ENCODE assay signal across 11 cellular contexts in genomic region chr7:5687936-5688673, GRCh38.
DNase-seq lines count a peak whose midpoint lies in the region; ATAC-seq and TF ChIP-seq lines count a peak whose summit lies in the region.
"Had no signal": no experiment of that assay in that cellular context is flagged by ENCODE, and none has a peak within 500 bp of the region (broad histone marks: within the 10 kb centered on the region; RNA-seq: fewer than 3 reads in every experiment).

No MANE protein-coding gene starts in this region.

- in situ Hi-C loops in brain microvascular endothelial cell (cut with HindIII; ENCODE audit: low pct_ligation_motif_present, low sequenced_read_pairs), result no loop called here

- H3K9ac ChIP-seq in subcutaneous abdominal adipose tissue (ENCODE audit: low read length in 5 of 5), result peak overlapping the region in 2 of 5 donors; percentile 44 to 58

- peak overlapping the region; percentile 98 for H3K27ac Mint-ChIP-seq in activated T-cell treated with anti-CD3 and anti-CD28 coated beads, Interleukin-2, amount 50 U/mL, for 24 hours
- peak overlapping the region; percentile 76 for H3K27ac Mint-ChIP-seq in activated T-helper 2 cell treated with anti-CD3 and anti-CD28 coated beads, Interferon-gamma antibody, Interleukin-2, Interleukin-4, amounts not matched to agents 10 μg/mL and 5 μg/mL and 100 μg/mL, durations not matched to agents 14 hours and 24 hours and 36 hours

- H3K4me3 ChIP-seq in left lung (no peak overlapping the region), subcutaneous abdominal adipose tissue (ENCODE audit: low read depth in 1 of 5, low read length in 5 of 5) (no peak overlapping the region), brain microvascular endothelial cell (ENCODE audit: low read depth, low read length) (no peak overlapping the region)

- H3K36me3 ChIP-seq in left lung (peaks cover 0 to 22% of the 10 kb centered on the region in 2 donors), subcutaneous abdominal adipose tissue (ENCODE audit: control insufficient read depth in 5 of 5, insufficient read depth in 5 of 5, low read length in 5 of 5) (peaks cover 0 to 18% (median 10%) of the 10 kb centered on the region in 5 donors), brain microvascular endothelial cell (replicated peaks) (peaks cover 22% of the 10 kb centered on the region)

- TF ChIP-seq CTCF in left lung (IDR thresholded peaks at IDR 0.05), result no peak
- no peak for TF ChIP-seq CTCF in brain microvascular endothelial cell (IDR thresholded peaks at IDR 0.05; ENCODE audit: low read depth, low read length, missing control alignments)

- intact Hi-C loops in activated T-helper 2 cell treated with anti-CD3 and anti-CD28 coated beads, Interferon-gamma antibody, Interleukin-2, Interleukin-4, amounts not matched to agents 10 μg/mL and 5 μg/mL and 100 μg/mL, durations not matched to agents 14 hours and 24 hours and 36 hours (cut with micrococcal nuclease), result no loop called here
- intact Hi-C loops in left lung (cut with DNase I), result no loop called here

- H3K27ac ChIP-seq in left lung (peak overlapping the region; percentile 85 to 89), subcutaneous abdominal adipose tissue (ENCODE audit: low read depth, low read length) (peak overlapping the region; percentile 99), brain microvascular endothelial cell (no peak overlapping the region)

- H3K9me3 ChIP-seq in left lung (no peaks in the 10 kb centered on the region), subcutaneous abdominal adipose tissue (ENCODE audit: control insufficient read depth in 5 of 5, low read length in 5 of 5) (no peaks in the 10 kb centered on the region)

- H3K27me3 ChIP-seq in left lung (no peaks in the 10 kb centered on the region), subcutaneous abdominal adipose tissue (ENCODE audit: control insufficient read depth in 5 of 5, insufficient read depth in 4 of 5, low read length in 5 of 5) (peaks cover 0 to 3% (median 0%) of the 10 kb centered on the region in 5 donors), brain microvascular endothelial cell (replicated peaks) (no peaks in the 10 kb centered on the region)

- peaks cover 52 to 68% of the 10 kb centered on the region in 2 donors for H3K4me1 ChIP-seq in left lung
- H3K4me1 ChIP-seq in subcutaneous abdominal adipose tissue (ENCODE audit: control insufficient read depth in 5 of 5, insufficient read depth in 5 of 5, low read length in 5 of 5), result peaks cover 31 to 66% (median 60%) of the 10 kb centered on the region in 5 donors

- DNase-seq in activated T-cell treated with anti-CD3 and anti-CD28 coated beads, Interleukin-2, amount 50 U/mL, for 24 hours, result no peak
- DNase-seq in activated T-cell treated with anti-CD3 and anti-CD28 coated beads, Interleukin-2, amount 50 U/mL, for 1 hour, result no peak
- no peak for DNase-seq in activated T-helper 2 cell treated with anti-CD3 and anti-CD28 coated beads, Interferon-gamma antibody, Interleukin-2, Interleukin-4, amounts not matched to agents 10 μg/mL and 5 μg/mL and 100 μg/mL, durations not matched to agents 14 hours and 24 hours and 36 hours (ENCODE audit: low spot score)
- DNase-seq in left lung (no peak), NCI-H526 (lab: John Stamatoyannopoulos, UW) (no peak), HT-29 (ENCODE audit: low spot score) (no peak), brain microvascular endothelial cell (no peak)
- DNase-seq: H9, midbrain, NCI-H510A had no signal

- peak overlapping the region; percentile 70 for H3K4me3 Mint-ChIP-seq in activated T-cell treated with anti-CD3 and anti-CD28 coated beads, Interleukin-2, amount 50 U/mL, for 24 hours
- H3K4me3 Mint-ChIP-seq in activated T-helper 2 cell treated with anti-CD3 and anti-CD28 coated beads, Interferon-gamma antibody, Interleukin-2, Interleukin-4, amounts not matched to agents 10 μg/mL and 5 μg/mL and 100 μg/mL, durations not matched to agents 14 hours and 24 hours and 36 hours (ENCODE audit: low read depth), result peak overlapping the region; percentile 20
- H3K4me3 Mint-ChIP-seq: H9 had no signal

- H3K27me3 Mint-ChIP-seq in activated T-cell treated with anti-CD3 and anti-CD28 coated beads, Interleukin-2, amount 50 U/mL, for 24 hours, result no peaks in the 10 kb centered on the region
- H3K27me3 Mint-ChIP-seq in activated T-helper 2 cell treated with anti-CD3 and anti-CD28 coated beads, Interferon-gamma antibody, Interleukin-2, Interleukin-4, amounts not matched to agents 10 μg/mL and 5 μg/mL and 100 μg/mL, durations not matched to agents 14 hours and 24 hours and 36 hours (ENCODE audit: low read depth), result no peaks in the 10 kb centered on the region

- H3K9me3 Mint-ChIP-seq in activated T-cell treated with anti-CD3 and anti-CD28 coated beads, Interleukin-2, amount 50 U/mL, for 24 hours, result no peaks in the 10 kb centered on the region
- H3K9me3 Mint-ChIP-seq in activated T-helper 2 cell treated with anti-CD3 and anti-CD28 coated beads, Interferon-gamma antibody, Interleukin-2, Interleukin-4, amounts not matched to agents 10 μg/mL and 5 μg/mL and 100 μg/mL, durations not matched to agents 14 hours and 24 hours and 36 hours, result no peaks in the 10 kb centered on the region
- H3K9me3 Mint-ChIP-seq: H9 had no signal

- peaks cover 89% of the 10 kb centered on the region for H3K4me1 Mint-ChIP-seq in activated T-cell treated with anti-CD3 and anti-CD28 coated beads, Interleukin-2, amount 50 U/mL, for 24 hours (ENCODE audit: low read depth)
- H3K4me1 Mint-ChIP-seq in activated T-helper 2 cell treated with anti-CD3 and anti-CD28 coated beads, Interferon-gamma antibody, Interleukin-2, Interleukin-4, amounts not matched to agents 10 μg/mL and 5 μg/mL and 100 μg/mL, durations not matched to agents 14 hours and 24 hours and 36 hours (ENCODE audit: low read depth), result peaks cover 62% of the 10 kb centered on the region

- ATAC-seq in left lung, result no peak

- peaks cover 66% of the 10 kb centered on the region for H3K36me3 Mint-ChIP-seq in activated T-cell treated with anti-CD3 and anti-CD28 coated beads, Interleukin-2, amount 50 U/mL, for 24 hours (ENCODE audit: low read depth)
- H3K36me3 Mint-ChIP-seq in activated T-helper 2 cell treated with anti-CD3 and anti-CD28 coated beads, Interferon-gamma antibody, Interleukin-2, Interleukin-4, amounts not matched to agents 10 μg/mL and 5 μg/mL and 100 μg/mL, durations not matched to agents 14 hours and 24 hours and 36 hours (ENCODE audit: low read depth), result peaks cover 46% of the 10 kb centered on the region
